24 cellular contexts compared by ENCODE assay signal in genomic region chr7:44272981-44273380, GRCh38.
"Had no signal": no experiment of that assay in that cellular context is flagged by ENCODE, and none has a peak within 500 bp of the region (broad histone marks: within the 10 kb centered on the region; RNA-seq: fewer than 3 reads in every experiment).

No MANE protein-coding gene starts in this region.

- H3K4me1 ChIP-seq: breast epithelium, right lobe of liver, upper lobe of left lung, vagina had no signal

- H3K27ac Mint-ChIP-seq: activated CD8-positive, alpha-beta T cell treated with anti-CD3 and anti-CD28 coated beads for 36 hours; activated T-helper 17 cell treated with anti-CD3 and anti-CD28 coated beads, Interleukin-2, amount 50 U/mL, for 72 hours; memory B cell; naive thymus-derived CD4-positive, alpha-beta T cell; stimulated activated naive CD8-positive, alpha-beta T cell treated with anti-CD3 and anti-CD28 coated beads, Interleukin-15, amount 100 ng/mL, for 72 hours; WTC11 had no signal

- H3K4me3 ChIP-seq: breast epithelium, heart left ventricle, right lobe of liver, upper lobe of left lung, vagina had no signal

- H3K4me3 Mint-ChIP-seq: activated CD8-positive, alpha-beta T cell treated with anti-CD3 and anti-CD28 coated beads for 36 hours; activated T-cell treated with anti-CD3 and anti-CD28 coated beads, Interleukin-2, amount 50 U/mL, for 4 hours; activated T-helper 17 cell treated with anti-CD3 and anti-CD28 coated beads, Interleukin-2, amount 50 U/mL, for 72 hours; memory B cell; naive thymus-derived CD4-positive, alpha-beta T cell; neural crest cell; stimulated activated naive CD8-positive, alpha-beta T cell treated with anti-CD3 and anti-CD28 coated beads, Interleukin-15, amount 100 ng/mL, for 72 hours; WTC11 had no signal

- H3K9me3 Mint-ChIP-seq: activated CD8-positive, alpha-beta T cell treated with anti-CD3 and anti-CD28 coated beads for 36 hours; activated T-cell treated with anti-CD3 and anti-CD28 coated beads, Interleukin-2, amount 50 U/mL, for 4 hours; activated T-helper 17 cell treated with anti-CD3 and anti-CD28 coated beads, Interleukin-2, amount 50 U/mL, for 72 hours; memory B cell; naive thymus-derived CD4-positive, alpha-beta T cell; neural crest cell; stimulated activated naive CD8-positive, alpha-beta T cell treated with anti-CD3 and anti-CD28 coated beads, Interleukin-15, amount 100 ng/mL, for 72 hours; WTC11 had no signal

- H3K36me3 ChIP-seq: breast epithelium, heart left ventricle, right lobe of liver, upper lobe of left lung, vagina had no signal

- ATAC-seq: activated CD8-positive, alpha-beta T cell treated with anti-CD3 and anti-CD28 coated beads for 36 hours; activated T-cell treated with anti-CD3 and anti-CD28 coated beads, Interleukin-2, amount 50 U/mL, for 4 hours; activated T-helper 17 cell treated with anti-CD3 and anti-CD28 coated beads, Interleukin-2, amount 50 U/mL, for 72 hours; heart left ventricle; naive thymus-derived CD4-positive, alpha-beta T cell; right lobe of liver; stimulated activated naive CD8-positive, alpha-beta T cell treated with anti-CD3 and anti-CD28 coated beads, Interleukin-15, amount 100 ng/mL, for 72 hours; WTC11 had no signal

- H3K27me3 ChIP-seq: breast epithelium, heart left ventricle, right lobe of liver, upper lobe of left lung, vagina had no signal

- H3K27me3 Mint-ChIP-seq: activated CD8-positive, alpha-beta T cell treated with anti-CD3 and anti-CD28 coated beads for 36 hours had no signal

- H3K36me3 Mint-ChIP-seq: memory B cell; naive thymus-derived CD4-positive, alpha-beta T cell; WTC11 had no signal

- H3K9me3 ChIP-seq: breast epithelium, heart left ventricle, right lobe of liver, upper lobe of left lung, vagina had no signal

- H3K27ac ChIP-seq: breast epithelium, right lobe of liver, upper lobe of left lung, vagina had no signal

- DNase-seq: activated CD4-positive, alpha-beta T cell treated with anti-CD3 and anti-CD28 coated beads, Interleukin-2, amount 50 U/mL, for 1 hour; activated CD8-positive, alpha-beta T cell treated with anti-CD3 and anti-CD28 coated beads for 36 hours; activated gamma-delta T cell treated with Interleukin-2 at 50 U/mL for 16 hours; activated naive CD4-positive, alpha-beta T cell treated with anti-CD3 and anti-CD28 coated beads, Interleukin-2, amount 50 U/mL, for 16 hours; activated T-cell treated with anti-CD3 and anti-CD28 coated beads, Interleukin-2, amount 50 U/mL, for 4 hours; amniotic stem cell; dermis blood vessel endothelial cell; effector CD8-positive, alpha-beta T cell; erythroblast; midbrain; naive thymus-derived CD4-positive, alpha-beta T cell; right lobe of liver; stimulated activated CD4-positive, alpha-beta T cell treated with anti-CD3 and anti-CD28 coated beads, Interleukin-12 subunit alpha, Interleukin-12 subunit beta, amount 100 ng/mL, for 4 hours; stimulated activated CD4-positive, alpha-beta T cell treated with anti-CD3 and anti-CD28 coated beads, Interleukin-4, amount 100 ng/mL, for 1 hour; stimulated activated naive CD8-positive, alpha-beta T cell treated with anti-CD3 and anti-CD28 coated beads, Interleukin-15, amount 100 ng/mL, for 72 hours; T-helper 2 cell had no signal
